In the genomic region with DNA sequence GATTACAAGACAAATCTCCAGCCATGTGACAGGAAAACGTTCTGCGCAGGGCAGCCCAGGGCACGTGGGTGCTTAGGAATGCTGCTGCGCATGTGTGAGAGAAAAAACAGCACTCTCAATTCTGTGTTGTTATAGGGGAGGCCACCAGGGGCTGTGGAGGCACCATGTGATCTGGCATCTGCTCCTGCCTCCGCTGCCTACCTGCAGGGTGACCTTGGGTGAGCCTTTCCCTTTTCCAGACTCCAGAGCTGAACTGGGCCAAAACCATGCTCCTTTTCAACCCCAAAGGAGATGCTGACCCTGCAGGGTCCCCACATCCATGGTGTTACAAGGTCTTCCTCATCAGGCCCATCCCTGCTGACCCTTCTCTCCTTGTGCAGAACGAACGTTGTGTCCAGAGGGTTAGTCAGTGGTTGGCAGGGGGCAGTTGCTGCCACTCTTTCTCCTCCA, we compare ENCODE assay signal across 1 cellular context.
TF ChIP-seq lines count a peak whose summit lies in the region.

No MANE protein-coding gene starts in this region.

TF ChIP-seq in HepG2, 621 proteins besides CTCF, POLR2A, EP300 and RAD21 (continued from another document):
- TF ChIP-seq, protein P1, sequence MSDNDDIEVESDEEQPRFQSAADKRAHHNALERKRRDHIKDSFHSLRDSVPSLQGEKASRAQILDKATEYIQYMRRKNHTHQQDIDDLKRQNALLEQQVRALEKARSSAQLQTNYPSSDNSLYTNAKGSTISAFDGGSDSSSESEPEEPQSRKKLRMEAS (IDR thresholded peaks at IDR 0.05) = 0 out of 2 replicates have a peak, but pooled peaks have one; percentile 21
